8 cellular contexts compared by ENCODE assay signal in genomic region chr17:78383725-78384471, GRCh38. TPM values are rescaled to one million over a fixed set of nuclear protein-coding genes. Genes with fewer than 3 reads are reported as not detected.
A peak's percentile ranks its signal among the peaks of the same experiment; 100 is the strongest.
DNase-seq lines count a peak whose midpoint lies in the region; ATAC-seq, FAIRE-seq and TF ChIP-seq lines count a peak whose summit lies in the region.

No MANE protein-coding gene starts in this region.

- TF ChIP-seq CTCF in NB4 (IDR thresholded peaks at IDR 0.05; ENCODE audit: low read depth, low read length) (no peak), heart right ventricle (IDR thresholded peaks at IDR 0.05) (no peak)

- no peaks in the 10 kb centered on the region for H3K27me3 ChIP-seq in heart right ventricle
- H3K27me3 ChIP-seq in small intestine (ENCODE audit: control insufficient read depth in 2 of 2, insufficient read depth in 2 of 2, low read length in 2 of 2): no peaks in the 10 kb centered on the region

- intact Hi-C loops in heart right ventricle (cut with DNase I): loop anchor here in 1 of 10 donors (5.0 kb wide), 1 partner anchor 33 kb away; no protein-coding TSS in a partner anchor

- peak; percentile 67 to 71 for ATAC-seq in activated naive CD4-positive, alpha-beta T cell treated with anti-CD3 and anti-CD28 coated beads, Interleukin-2, amount 50 U/mL, for 72 hours
- ATAC-seq in heart right ventricle: peak; percentile 59 to 90 (median 76)

- FAIRE-seq in small intestine (lab: Jason Lieb, UNC) (no peak), frontal cortex (lab: Jason Lieb, UNC) (no peak)

- peaks cover 0 to 25% (median 0%) of the 10 kb centered on the region in 9 donors for H3K36me3 ChIP-seq in heart right ventricle
- no peaks in the 10 kb centered on the region for H3K36me3 ChIP-seq in small intestine (ENCODE audit: control insufficient read depth in 2 of 2, insufficient read depth in 2 of 2, low read length in 2 of 2)

- peak overlapping the region; percentile 98 to 99 for H3K27ac Mint-ChIP-seq in activated naive CD4-positive, alpha-beta T cell treated with anti-CD3 and anti-CD28 coated beads, Interleukin-2, amount 50 U/mL, for 72 hours

- H3K9me3 ChIP-seq in heart right ventricle: no peaks in the 10 kb centered on the region
- H3K9me3 ChIP-seq in small intestine (ENCODE audit: control insufficient read depth, low read depth): no peaks in the 10 kb centered on the region

- TF ChIP-seq POLR2A in GM19193 (IDR thresholded peaks at IDR 0.05; ENCODE audit: extremely low read depth, insufficient read depth, insufficient read length): peak; percentile 31
- no peak for TF ChIP-seq POLR2A in NB4 (IDR thresholded peaks at IDR 0.05; ENCODE audit: extremely low read depth, insufficient read length)

- H3K36me3 Mint-ChIP-seq in activated naive CD4-positive, alpha-beta T cell treated with anti-CD3 and anti-CD28 coated beads, Interleukin-2, amount 50 U/mL, for 72 hours: peaks cover 24 to 82% of the 10 kb centered on the region in 2 donors

- peak overlapping the region; percentile 18 for H3K4me3 ChIP-seq in NB4 (ENCODE audit: low read depth, low read length)
- H3K4me3 ChIP-seq in heart right ventricle: peak overlapping the region in 1 of 10 donors; percentile 6
- no peak overlapping the region for H3K4me3 ChIP-seq in small intestine (ENCODE audit: low read depth in 1 of 2, low read length in 2 of 2)

- H3K27ac ChIP-seq in heart right ventricle (peak overlapping the region; percentile 8 to 99 (median 70)), small intestine (ENCODE audit: low read depth in 1 of 2, low read length in 1 of 2) (peak overlapping the region in 1 of 2 donors; percentile 94)

- peak; percentile 96 for DNase-seq in NB4 (ENCODE audit: low read depth)
- DNase-seq in activated naive CD4-positive, alpha-beta T cell treated with anti-CD3 and anti-CD28 coated beads, Interleukin-2, amount 50 U/mL, for 72 hours (ENCODE audit: low spot score in 2 of 2): peak; percentile 71 to 87
- DNase-seq in heart right ventricle: peak; percentile 71 to 75
- DNase-seq in smooth muscle cell of the brain vasculature (ENCODE audit: low read depth, low spot score): peak; percentile 97
- no peak for DNase-seq in NCI-H187 treated with DMSO at 0.1 percent for 48 hours (lab: John Stamatoyannopoulos, UW)
- DNase-seq in small intestine: no peak
- DNase-seq in frontal cortex (ENCODE audit: low spot score in 2 of 2): no peak

- H3K4me1 ChIP-seq in heart right ventricle (peaks cover 20 to 100% (median 98%) of the 10 kb centered on the region in 9 donors), small intestine (ENCODE audit: control insufficient read depth in 2 of 2, insufficient read depth in 1 of 2, low read depth in 1 of 2, low read length in 1 of 2) (peaks cover 8 to 36% of the 10 kb centered on the region in 2 donors)

- no peaks in the 10 kb centered on the region for H3K9me3 Mint-ChIP-seq in activated naive CD4-positive, alpha-beta T cell treated with anti-CD3 and anti-CD28 coated beads, Interleukin-2, amount 50 U/mL, for 72 hours

- 49 to 60% methylated on average over 15 of the region's 15 CpGs for WGBS in heart right ventricle, 2 donors
- WGBS in small intestine, 3 donors: 51 to 73% (median 61%) methylated on average over 15 of the region's 15 CpGs

RNA-seq across cellular contexts. Expression of gene PGS1, which starts 5.4 kb away (rescaled TPM):
- total RNA-seq in activated naive CD4-positive, alpha-beta T cell treated with anti-CD3 and anti-CD28 coated beads, Interleukin-2, amount 50 U/mL, for 72 hours: 100 to 1,000 TPM in 1 of 2 donors, 10 to 100 TPM in 1; 63.5 to 122 TPM
- total RNA-seq in heart right ventricle (10 to 100 TPM; 14.7 to 28.4 (median 17.1) TPM), frontal cortex (18.8 TPM)
- polyA plus RNA-seq in heart right ventricle (10 to 100 TPM; 18.5 to 18.7 TPM), small intestine (10 to 100 TPM; 14.9 to 24.9 (median 16.1) TPM)

RNA-seq across cellular contexts. Expression of gene SOCS3, which starts 24.0 kb away (rescaled TPM):
- 100 to 1,000 TPM; 179 to 182 TPM for total RNA-seq in activated naive CD4-positive, alpha-beta T cell treated with anti-CD3 and anti-CD28 coated beads, Interleukin-2, amount 50 U/mL, for 72 hours
- total RNA-seq in heart right ventricle (100 to 1,000 TPM in 2 of 10 donors, 10 to 100 TPM in 6, 1 to 10 TPM in 2; 7.7 to 189 (median 17.0) TPM), frontal cortex (5.3 TPM)
- polyA plus RNA-seq in heart right ventricle (10 to 100 TPM; 13.5 to 30.2 TPM), small intestine (10 to 100 TPM in 1 of 3 donors, 1 to 10 TPM in 2; 3.4 to 67.3 (median 6.5) TPM)

Comparison
In these comparisons a context has a peak if more than half of its experiments do, and no peak if none do; other contexts are left out.
1. DNase-seq: peak in NB4 (single experiment), activated naive CD4-positive, alpha-beta T cell treated with anti-CD3 and anti-CD28 coated beads, Interleukin-2, amount 50 U/mL, for 72 hours (2 of 2), heart right ventricle (2 of 2) and smooth muscle cell of the brain vasculature (single experiment); none in NCI-H187 treated with DMSO at 0.1 percent for 48 hours (single experiment), small intestine (single experiment) and frontal cortex (0 of 2).